Comparison of ENCODE assay signal across 1 cellular context in the genomic region with DNA sequence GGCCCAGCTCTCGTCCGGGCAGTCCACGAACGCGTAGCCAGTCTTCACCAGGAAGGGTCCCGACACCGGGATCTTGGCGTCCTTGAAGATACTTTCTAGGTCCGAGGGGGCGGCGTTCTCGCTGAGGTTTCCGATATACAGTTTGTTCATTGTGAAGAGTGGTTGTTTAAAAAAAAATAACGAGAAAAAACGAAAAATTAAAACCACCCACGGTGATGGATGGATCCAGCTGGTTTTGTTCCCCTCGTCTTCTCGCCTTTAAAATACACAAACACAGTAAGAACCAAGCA.
TF ChIP-seq lines count a peak whose summit lies in the region.

No MANE protein-coding gene starts in this region.

TF ChIP-seq in HepG2, 621 proteins besides CTCF, POLR2A, EP300 and RAD21 (continued from another document):
- TF ChIP-seq, protein P1, sequence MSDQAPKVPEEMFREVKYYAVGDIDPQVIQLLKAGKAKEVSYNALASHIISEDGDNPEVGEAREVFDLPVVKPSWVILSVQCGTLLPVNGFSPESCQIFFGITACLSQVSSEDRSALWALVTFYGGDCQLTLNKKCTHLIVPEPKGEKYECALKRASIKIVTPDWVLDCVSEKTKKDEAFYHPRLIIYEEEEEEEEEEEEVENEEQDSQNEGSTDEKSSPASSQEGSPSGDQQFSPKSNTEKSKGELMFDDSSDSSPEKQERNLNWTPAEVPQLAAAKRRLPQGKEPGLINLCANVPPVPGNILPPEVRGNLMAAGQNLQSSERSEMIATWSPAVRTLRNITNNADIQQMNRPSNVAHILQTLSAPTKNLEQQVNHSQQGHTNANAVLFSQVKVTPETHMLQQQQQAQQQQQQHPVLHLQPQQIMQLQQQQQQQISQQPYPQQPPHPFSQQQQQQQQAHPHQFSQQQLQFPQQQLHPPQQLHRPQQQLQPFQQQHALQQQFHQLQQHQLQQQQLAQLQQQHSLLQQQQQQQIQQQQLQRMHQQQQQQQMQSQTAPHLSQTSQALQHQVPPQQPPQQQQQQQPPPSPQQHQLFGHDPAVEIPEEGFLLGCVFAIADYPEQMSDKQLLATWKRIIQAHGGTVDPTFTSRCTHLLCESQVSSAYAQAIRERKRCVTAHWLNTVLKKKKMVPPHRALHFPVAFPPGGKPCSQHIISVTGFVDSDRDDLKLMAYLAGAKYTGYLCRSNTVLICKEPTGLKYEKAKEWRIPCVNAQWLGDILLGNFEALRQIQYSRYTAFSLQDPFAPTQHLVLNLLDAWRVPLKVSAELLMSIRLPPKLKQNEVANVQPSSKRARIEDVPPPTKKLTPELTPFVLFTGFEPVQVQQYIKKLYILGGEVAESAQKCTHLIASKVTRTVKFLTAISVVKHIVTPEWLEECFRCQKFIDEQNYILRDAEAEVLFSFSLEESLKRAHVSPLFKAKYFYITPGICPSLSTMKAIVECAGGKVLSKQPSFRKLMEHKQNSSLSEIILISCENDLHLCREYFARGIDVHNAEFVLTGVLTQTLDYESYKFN (CRISPR knock-in tag; conservative IDR thresholded peaks at IDR 0.05) = no peak
